In the genomic region with DNA sequence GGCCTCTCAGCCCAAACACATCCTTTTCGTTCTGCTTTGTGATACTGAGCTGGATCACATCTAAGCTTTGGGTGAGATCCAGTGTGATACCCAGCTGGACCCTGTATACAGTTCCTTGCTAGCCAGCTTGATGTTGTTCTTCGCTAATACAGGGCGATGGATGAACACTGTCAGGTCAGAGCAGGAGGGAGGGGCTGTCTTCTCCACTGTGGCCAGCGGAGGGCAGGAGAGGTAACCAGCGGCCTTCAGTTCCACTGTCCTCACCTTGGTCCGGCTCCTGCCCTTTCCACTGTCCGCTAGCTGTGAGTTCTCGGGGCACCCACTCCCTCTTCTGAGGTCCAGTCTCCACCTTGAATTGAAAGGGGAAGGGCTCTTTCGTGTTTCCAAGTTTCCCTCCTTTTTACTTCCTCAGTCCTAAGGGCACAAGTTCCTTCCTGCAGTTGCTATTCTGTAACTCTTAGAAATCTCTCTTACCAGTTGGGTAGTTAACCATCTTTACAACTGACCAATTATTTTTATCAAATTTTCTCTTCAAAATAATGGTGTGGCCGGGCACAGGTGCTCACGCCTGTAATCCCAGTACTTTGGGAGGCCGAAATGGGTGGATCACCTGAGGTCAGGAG, we compare ENCODE assay signal across 8 cellular contexts. TPM values are rescaled to one million over a fixed set of nuclear protein-coding genes. Genes with fewer than 3 reads are reported as not detected.
DNase-seq lines count a peak whose midpoint lies in the region; ATAC-seq, FAIRE-seq and TF ChIP-seq lines count a peak whose summit lies in the region.

No MANE protein-coding gene starts in this region.

- H3K79me2 ChIP-seq in mesendoderm (ENCODE audit: control insufficient read depth, insufficient read depth, low read length) = peaks cover 13% of the 10 kb centered on the region

- no peak overlapping the region for H4K5ac ChIP-seq in mesendoderm (ENCODE audit: low read length)

- POLR2A ChIA-PET in CD8-positive, alpha-beta memory T cell (lab: Charles Lee) = interaction anchor here (0.7 to 1.2 kb wide), 2 partner anchors 29 to 82 kb away, joined by 3 to 4 read pairs; no protein-coding TSS in a partner anchor

- CTCF ChIA-PET in CD8-positive, alpha-beta memory T cell (lab: Charles Lee) = interaction anchor here (0.6 to 14.6 kb wide), 13 partner anchors 15 to 330 kb away, joined by 3 to 278 read pairs (median 44); a partner anchor contains a TSS

- H2BK120ac ChIP-seq in mesendoderm (ENCODE audit: low read depth, low read length) = no peak overlapping the region

- in situ Hi-C loops in astrocyte of the cerebellum (cut with HindIII; ENCODE audit: low sequenced_read_pairs) = no loop called here

- H2BK5ac ChIP-seq in mesendoderm (ENCODE audit: low read length) = no peak overlapping the region

- no peak overlapping the region for H3K4ac ChIP-seq in mesendoderm (ENCODE audit: low read depth, low read length)

- H3K4me1 ChIP-seq in SJCRH30 = peaks cover 11% of the 10 kb centered on the region
- peaks cover 2% of the 10 kb centered on the region for H3K4me1 ChIP-seq in mesendoderm (ENCODE audit: control insufficient read depth, low read depth, low read length)
- peaks cover 42% of the 10 kb centered on the region for H3K4me1 ChIP-seq in CD8-positive, alpha-beta memory T cell (ENCODE audit: insufficient read depth, low read length)

- H3K9me3 ChIP-seq in SJCRH30 (replicated peaks) = no peaks in the 10 kb centered on the region
- no peaks in the 10 kb centered on the region for H3K9me3 ChIP-seq in CD8-positive, alpha-beta memory T cell (ENCODE audit: low read length)

- H2AK5ac ChIP-seq in mesendoderm (ENCODE audit: low read length) = no peak overlapping the region

- H3K27me3 Mint-ChIP-seq in CD8-positive, alpha-beta memory T cell = no peaks in the 10 kb centered on the region

- no peak overlapping the region for H3K18ac ChIP-seq in mesendoderm (ENCODE audit: low read length)

- peak; percentile 64 for TF ChIP-seq CTCF in astrocyte of the cerebellum (IDR thresholded peaks at IDR 0.05; ENCODE audit: low read depth, low read length, missing control alignments)

- H3K4me2 ChIP-seq in mesendoderm (ENCODE audit: low read length) = no peak overlapping the region

- H3K27me3 ChIP-seq in SJCRH30 (no peaks in the 10 kb centered on the region), mesendoderm (ENCODE audit: insufficient read depth, low read length, poor library complexity) (no peaks in the 10 kb centered on the region)
- no peaks in the 10 kb centered on the region for H3K27me3 ChIP-seq in CD8-positive, alpha-beta memory T cell (ENCODE audit: insufficient read depth, low read length, poor library complexity, severe bottlenecking)

- H3K79me1 ChIP-seq in mesendoderm (ENCODE audit: low read length) = peaks cover 4% of the 10 kb centered on the region

- H3K36me3 ChIP-seq in SJCRH30 (peaks cover 21% of the 10 kb centered on the region), mesendoderm (ENCODE audit: control insufficient read depth, insufficient read depth, low read length) (peaks cover 2% of the 10 kb centered on the region)
- no peaks in the 10 kb centered on the region for H3K36me3 ChIP-seq in CD8-positive, alpha-beta memory T cell (ENCODE audit: insufficient read depth, low read length)

- H3K27ac ChIP-seq in SJCRH30 = no peak overlapping the region
- H3K27ac ChIP-seq in mesendoderm (ENCODE audit: low read depth, low read length) = no peak overlapping the region
- H3K27ac ChIP-seq in CD8-positive, alpha-beta memory T cell (ENCODE audit: low read depth, low read length) = no peak overlapping the region

- H3K56ac ChIP-seq in mesendoderm (ENCODE audit: low read length) = no peak overlapping the region

- H3K4me1 Mint-ChIP-seq in CD8-positive, alpha-beta memory T cell = peaks cover 43 to 64% (median 50%) of the 10 kb centered on the region in 3 donors

- no peak overlapping the region for H4K8ac ChIP-seq in mesendoderm (ENCODE audit: low read depth, low read length)

- H3K4me3 ChIP-seq in SJCRH30 = no peak overlapping the region
- no peak overlapping the region for H3K4me3 ChIP-seq in astrocyte of the cerebellum (ENCODE audit: low read depth, low read length)
- no peak overlapping the region for H3K4me3 ChIP-seq in mesendoderm (ENCODE audit: low read length)
- no peak overlapping the region for H3K4me3 ChIP-seq in CD8-positive, alpha-beta memory T cell (ENCODE audit: low read length)

- no peak overlapping the region for H2BK15ac ChIP-seq in mesendoderm (replicated peaks; ENCODE audit: low read depth)

- no peak overlapping the region for H3K9ac ChIP-seq in mesendoderm (ENCODE audit: low read length)

- peak overlapping the region in 1 of 7 donors; percentile 75 for H3K4me3 Mint-ChIP-seq in CD8-positive, alpha-beta memory T cell

- no peaks in the 10 kb centered on the region for H3K9me3 Mint-ChIP-seq in CD8-positive, alpha-beta memory T cell

- H3K27ac Mint-ChIP-seq in CD8-positive, alpha-beta memory T cell = peak overlapping the region in 4 of 8 donors; percentile 12 to 66 (median 33)

- no CpG with 5 or more reads among the region's 12 CpGs for WGBS in mesendoderm (ENCODE audit: extremely low coverage, insufficient coverage, low lambda C conversion rate)

- peak; percentile 26 for FAIRE-seq in GM18507 (lab: Jason Lieb, UNC)

- DNase-seq in AML-193 (lab: John Stamatoyannopoulos, UW) (peak; percentile 52 to 62), GM18507 (ENCODE audit: extremely low spot score, insufficient read length, low read depth) (no peak), SJCRH30 (peak; percentile 48 to 67), astrocyte of the cerebellum (ENCODE audit: low read depth) (no peak), mesendoderm (peak; percentile 73), NCI-H1694 (lab: John Stamatoyannopoulos, UW) (no peak)
- DNase-seq in CD8-positive, alpha-beta memory T cell = no peak

- H3K36me3 Mint-ChIP-seq in CD8-positive, alpha-beta memory T cell = peaks cover 0 to 33% (median under 1%) of the 10 kb centered on the region in 3 donors

- H3K23ac ChIP-seq in mesendoderm (ENCODE audit: low read length) = no peak overlapping the region

- no peak for ATAC-seq in HG03045 (IDR thresholded peaks at IDR 0.05; ENCODE audit: unreplicated experiment)

RNA-seq across cellular contexts. Expression of a gene that starts 3.0 kb away (rescaled TPM):
- 2.5 and 3.0 TPM in 2 replicates for total RNA-seq in SJCRH30 (2014; rRNA removed; shearing (Covaris generic))
- 4.3 TPM for polyA plus RNA-seq in mesendoderm (2013, experiment 1 of 2)
- polyA plus RNA-seq in mesendoderm (2013, experiment 2 of 2) = 4.6 TPM
- total RNA-seq in CD8-positive, alpha-beta memory T cell = 10 to 100 TPM; 10.4 to 10.5 TPM
- 3.8 TPM for polyA plus RNA-seq in CD8-positive, alpha-beta memory T cell

RNA-seq across cellular contexts. Expression of a gene that starts 19.5 kb away (rescaled TPM):
- 12.9 and 13.7 TPM in 2 replicates for total RNA-seq in SJCRH30 (2014; rRNA removed; shearing (Covaris generic))
- 9.9 TPM for polyA plus RNA-seq in mesendoderm (2013, experiment 1 of 2)
- polyA plus RNA-seq in mesendoderm (2013, experiment 2 of 2) = 9.8 TPM
- total RNA-seq in CD8-positive, alpha-beta memory T cell = under 1 TPM in 1 of 2 experiments, not detected in 1; 0.11 TPM
- not detected for polyA plus RNA-seq in CD8-positive, alpha-beta memory T cell

RNA-seq across cellular contexts. Expression of a gene that starts 32.8 kb away (rescaled TPM):
- total RNA-seq in SJCRH30 (2014; rRNA removed; shearing (Covaris generic)) = 0.73 and 0.76 TPM in 2 replicates
- 102 TPM for polyA plus RNA-seq in mesendoderm (2013, experiment 1 of 2)
- 104 TPM for polyA plus RNA-seq in mesendoderm (2013, experiment 2 of 2)
- under 1 TPM in 1 of 2 experiments, not detected in 1; 0.15 TPM for total RNA-seq in CD8-positive, alpha-beta memory T cell
- polyA plus RNA-seq in CD8-positive, alpha-beta memory T cell = not detected

RNA-seq across cellular contexts. Expression of a gene that starts 56.1 kb away (rescaled TPM):
- 0.47 TPM in 1 of 2 replicates, not detected in the other for total RNA-seq in SJCRH30 (2014; rRNA removed; shearing (Covaris generic))
- 0.25 TPM for polyA plus RNA-seq in mesendoderm (2013, experiment 1 of 2)
- 0.11 TPM for polyA plus RNA-seq in mesendoderm (2013, experiment 2 of 2)
- not detected for total RNA-seq in CD8-positive, alpha-beta memory T cell
- not detected for polyA plus RNA-seq in CD8-positive, alpha-beta memory T cell

Comparison
In these comparisons a context has a peak if more than half of its experiments do, and no peak if none do; other contexts are left out.
1. DNase-seq: peak in AML-193 (2 of 2), SJCRH30 (2 of 2) and mesendoderm (single experiment); none in GM18507 (single experiment), astrocyte of the cerebellum (single experiment), NCI-H1694 (single experiment) and CD8-positive, alpha-beta memory T cell (0 of 5).
2. RNA of a gene that starts 19.5 kb away (total RNA-seq): 12.9 to 13.7 TPM in SJCRH30; 0.11 TPM in CD8-positive, alpha-beta memory T cell; every median in the first group is over 10 times any median in the second.